In genomic region chr22:20138417-20138738, GRCh38 we compare ENCODE assay signal across 1 cellular context.
TF ChIP-seq lines count a peak whose summit lies in the region.

No MANE protein-coding gene starts in this region.

TF ChIP-seq in IMR-90, 13 proteins besides CTCF, POLR2A, EP300 and RAD21:
- TF ChIP-seq NFE2L2 (IDR thresholded peaks at IDR 0.05; ENCODE audit: low read depth, low read length) (no peak), CEBPB (IDR thresholded peaks at IDR 0.05; ENCODE audit: low read depth, low read length) (no peak), FOS (IDR thresholded peaks at IDR 0.05; ENCODE audit: low read depth, low read length) (no peak), BHLHE40 (IDR thresholded peaks at IDR 0.05; ENCODE audit: low read depth, low read length) (no peak), RFX5 (IDR thresholded peaks at IDR 0.05; ENCODE audit: low read depth, low read length) (no peak), MXI1 (IDR thresholded peaks at IDR 0.05; ENCODE audit: borderline replicate concordance, low read depth, low read length) (no peak), MAZ (IDR thresholded peaks at IDR 0.05; ENCODE audit: borderline replicate concordance, low read depth, low read length) (no peak), USF2 (IDR thresholded peaks at IDR 0.05; ENCODE audit: low read depth, low read length) (no peak), CHD1 (IDR thresholded peaks at IDR 0.05; ENCODE audit: low read depth, low read length) (no peak), MAFK (IDR thresholded peaks at IDR 0.05; ENCODE audit: low read depth, low read length) (no peak), SMC3 (IDR thresholded peaks at IDR 0.05; ENCODE audit: low read depth, low read length) (no peak), RCOR1 (IDR thresholded peaks at IDR 0.05; ENCODE audit: insufficient replicate concordance, low read length) (no peak)
- TF ChIP-seq, protein P1, sequence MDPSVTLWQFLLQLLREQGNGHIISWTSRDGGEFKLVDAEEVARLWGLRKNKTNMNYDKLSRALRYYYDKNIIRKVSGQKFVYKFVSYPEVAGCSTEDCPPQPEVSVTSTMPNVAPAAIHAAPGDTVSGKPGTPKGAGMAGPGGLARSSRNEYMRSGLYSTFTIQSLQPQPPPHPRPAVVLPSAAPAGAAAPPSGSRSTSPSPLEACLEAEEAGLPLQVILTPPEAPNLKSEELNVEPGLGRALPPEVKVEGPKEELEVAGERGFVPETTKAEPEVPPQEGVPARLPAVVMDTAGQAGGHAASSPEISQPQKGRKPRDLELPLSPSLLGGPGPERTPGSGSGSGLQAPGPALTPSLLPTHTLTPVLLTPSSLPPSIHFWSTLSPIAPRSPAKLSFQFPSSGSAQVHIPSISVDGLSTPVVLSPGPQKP (IDR thresholded peaks at IDR 0.05; ENCODE audit: borderline replicate concordance, low read depth, low read length), result no peak
